11 cellular contexts compared by ENCODE assay signal in genomic region chr11:95443386-95443785, GRCh38.
A peak's percentile ranks its signal among the peaks of the same experiment; 100 is the strongest.
DNase-seq lines count a peak whose midpoint lies in the region; ATAC-seq and TF ChIP-seq lines count a peak whose summit lies in the region.
"Had no signal": no experiment of that assay in that cellular context is flagged by ENCODE, and none has a peak within 500 bp of the region (broad histone marks: within the 10 kb centered on the region; RNA-seq: fewer than 3 reads in every experiment).

No MANE protein-coding gene starts in this region.

- H3K9ac ChIP-seq in PC-3 (ENCODE audit: low read length): no peak overlapping the region

- ATAC-seq in activated CD4-positive, alpha-beta T cell treated with anti-CD3 and anti-CD28 coated beads for 36 hours: peak; percentile 85
- ATAC-seq in GM21528 (IDR thresholded peaks at IDR 0.05; ENCODE audit: low FRiP score, unreplicated experiment) (peak; percentile 54), PC-3 (no peak)
- ATAC-seq: A549 had no signal

- no peak overlapping the region for H3K27ac ChIP-seq in effector memory CD4-positive, alpha-beta T cell (ENCODE audit: insufficient read depth, low read length, poor library complexity, severe bottlenecking)
- no peak overlapping the region for H3K27ac ChIP-seq in PC-3 (ENCODE audit: low read length)
- H3K27ac ChIP-seq: A549 had no signal

- no peaks in the 10 kb centered on the region for H3F3A ChIP-seq in PC-3 (ENCODE audit: low read length, unreplicated experiment)

- no peaks in the 10 kb centered on the region for H3K9me3 Mint-ChIP-seq in activated CD4-positive, alpha-beta T cell treated with anti-CD3 and anti-CD28 coated beads for 36 hours (ENCODE audit: low read depth)

- H3K79me2 ChIP-seq in PC-3 (ENCODE audit: low read length): no peaks in the 10 kb centered on the region

- no peak overlapping the region for H3K4me2 ChIP-seq in PC-3 (ENCODE audit: low read length)
- H3K4me2 ChIP-seq: A549 had no signal

- no peaks in the 10 kb centered on the region for H4K20me1 ChIP-seq in PC-3 (ENCODE audit: low read length)

- TF ChIP-seq CTCF in PC-3 (conservative IDR thresholded peaks at IDR 0.05; ENCODE audit: low read depth, low read length): no peak

- peak; percentile 37 for DNase-seq in activated CD4-positive, alpha-beta T cell treated with anti-CD3 and anti-CD28 coated beads for 36 hours
- DNase-seq in activated CD4-positive, alpha-beta T cell treated with anti-CD3 and anti-CD28 coated beads for 1 hour: no peak
- DNase-seq in OCI-M1 (lab: John Stamatoyannopoulos, UW): peak; percentile 53
- peak; percentile 20 for DNase-seq in stimulated activated CD4-positive, alpha-beta T cell treated with anti-CD3 and anti-CD28 coated beads, Interleukin-4, amount 100 ng/mL, for 24 hours
- no peak for DNase-seq in posterior vena cava (ENCODE audit: low spot score)
- no peak for DNase-seq in effector memory CD4-positive, alpha-beta T cell
- DNase-seq in PC-3: no peak
- DNase-seq: dermis blood vessel endothelial cell, hippocampal formation had no signal

- no peaks in the 10 kb centered on the region for H3K27me3 ChIP-seq in effector memory CD4-positive, alpha-beta T cell (replicated peaks; ENCODE audit: control insufficient read depth, insufficient read depth, low read length, poor library complexity, severe bottlenecking)
- peaks cover 9% of the 10 kb centered on the region; the same call in 1 of the 2 replicates for H3K27me3 ChIP-seq in PC-3 (ENCODE audit: low read length)

- H3K36me3 ChIP-seq in effector memory CD4-positive, alpha-beta T cell (ENCODE audit: control insufficient read depth, insufficient read depth, low read length): no peaks in the 10 kb centered on the region
- H3K36me3 ChIP-seq in PC-3 (ENCODE audit: low read depth, low read length): no peaks in the 10 kb centered on the region

- H3K9me3 ChIP-seq in effector memory CD4-positive, alpha-beta T cell (ENCODE audit: control insufficient read depth, low read length): no peaks in the 10 kb centered on the region
- no peaks in the 10 kb centered on the region for H3K9me3 ChIP-seq in PC-3 (ENCODE audit: low read length)
- H3K9me3 ChIP-seq: A549 had no signal

- no peaks in the 10 kb centered on the region for H3K27me3 Mint-ChIP-seq in activated CD4-positive, alpha-beta T cell treated with anti-CD3 and anti-CD28 coated beads for 36 hours

- no peaks in the 10 kb centered on the region for H3K9me2 ChIP-seq in PC-3 (replicated peaks; ENCODE audit: low read length)

- H3K4me1 ChIP-seq in effector memory CD4-positive, alpha-beta T cell (ENCODE audit: control insufficient read depth, insufficient read depth, low read length, poor library complexity, severe bottlenecking): peaks cover 3% of the 10 kb centered on the region
- H3K4me1 ChIP-seq in PC-3 (ENCODE audit: insufficient read depth, low read length): no peaks in the 10 kb centered on the region
- H3K4me1 ChIP-seq: A549 had no signal

- H3K36me3 Mint-ChIP-seq in activated CD4-positive, alpha-beta T cell treated with anti-CD3 and anti-CD28 coated beads for 36 hours (ENCODE audit: low read depth): no peaks in the 10 kb centered on the region

- POLR2A ChIA-PET in activated CD4-positive, alpha-beta T cell treated with anti-CD3 and anti-CD28 coated beads for 36 hours (lab: Charles Lee): no interaction called here
- POLR2A ChIA-PET in PC-3 (lab: Charles Lee; ENCODE audit: unreplicated experiment): no interaction called here

- CTCF ChIA-PET in activated CD4-positive, alpha-beta T cell treated with anti-CD3 and anti-CD28 coated beads for 36 hours (lab: Charles Lee): interaction anchor here (0.8 to 1.4 kb wide), 2 partner anchors 262 to 289 kb away, joined by 4 to 6 read pairs; no protein-coding TSS in a partner anchor
- CTCF ChIA-PET in PC-3 (lab: Charles Lee): no interaction called here

- H3K27ac Mint-ChIP-seq in activated CD4-positive, alpha-beta T cell treated with anti-CD3 and anti-CD28 coated beads for 36 hours: no peak overlapping the region

- peaks cover 9% of the 10 kb centered on the region for H3K4me1 Mint-ChIP-seq in activated CD4-positive, alpha-beta T cell treated with anti-CD3 and anti-CD28 coated beads for 36 hours

- BruUV-seq in PC-3 (replicated peaks; lab: Mats Ljungman, UMichigan): no TSS peak

- no peak overlapping the region for H2AFZ ChIP-seq in PC-3 (ENCODE audit: low read length)

- H3K4me3 Mint-ChIP-seq in activated CD4-positive, alpha-beta T cell treated with anti-CD3 and anti-CD28 coated beads for 36 hours: no peak overlapping the region

- intact Hi-C loops in activated CD4-positive, alpha-beta T cell treated with anti-CD3 and anti-CD28 coated beads for 36 hours (cut with DNase I, micrococcal nuclease): no loop called here
- intact Hi-C loops in posterior vena cava (cut with DNase I): no loop called here
- intact Hi-C loops in PC-3 (cut with micrococcal nuclease): no loop called here

- H3K4me3 ChIP-seq in effector memory CD4-positive, alpha-beta T cell (ENCODE audit: insufficient read depth, low read depth, low read length, poor library complexity, severe bottlenecking): no peak overlapping the region
- H3K4me3 ChIP-seq in PC-3 (ENCODE audit: low read length): no peak overlapping the region
- H3K4me3 ChIP-seq: A549 had no signal

Comparison
In these comparisons a context has a peak if more than half of its experiments do, and no peak if none do; other contexts are left out.
1. DNase-seq: peak in activated CD4-positive, alpha-beta T cell treated with anti-CD3 and anti-CD28 coated beads for 36 hours (single experiment), OCI-M1 (single experiment) and stimulated activated CD4-positive, alpha-beta T cell treated with anti-CD3 and anti-CD28 coated beads, Interleukin-4, amount 100 ng/mL, for 24 hours (single experiment); none in activated CD4-positive, alpha-beta T cell treated with anti-CD3 and anti-CD28 coated beads for 1 hour (single experiment), posterior vena cava (single experiment), effector memory CD4-positive, alpha-beta T cell (0 of 3) and PC-3 (single experiment).